ENCODE assay signal across 1 cellular context in the genomic region with DNA sequence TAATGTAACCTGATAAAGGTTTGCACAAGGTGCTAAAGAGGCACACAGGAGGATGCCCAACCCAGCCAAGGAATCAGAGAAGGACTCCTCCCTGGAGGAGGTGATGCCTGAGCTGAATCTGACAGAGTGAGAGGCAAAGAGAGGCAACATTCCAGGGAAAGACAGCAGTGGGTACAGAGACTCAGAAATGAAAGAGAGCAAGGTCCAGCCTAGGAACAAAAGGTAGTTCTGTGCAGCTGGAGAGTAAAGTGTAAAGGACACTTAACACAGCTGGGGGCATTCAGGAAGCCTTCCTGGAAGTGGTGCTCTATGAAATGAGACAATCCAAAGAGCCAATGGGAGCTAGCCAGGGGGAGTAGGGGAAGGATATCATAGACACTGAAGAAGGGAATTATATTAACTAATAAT.
A peak's percentile ranks its signal among the peaks of the same experiment; 100 is the strongest.
TF ChIP-seq lines count a peak whose summit lies in the region.

No MANE protein-coding gene starts in this region.

TF ChIP-seq in HepG2, 621 proteins besides CTCF, POLR2A, EP300 and RAD21 (continued from another document and continues in another):
- TF ChIP-seq ZSCAN9 (CRISPR knock-in tag; IDR thresholded peaks at IDR 0.05; ENCODE audit: borderline replicate concordance) (peak; percentile 78; the same call in 1 of the 2 replicates), SMARCE1 (IDR thresholded peaks at IDR 0.05; ENCODE audit: borderline replicate concordance) (no peak), ZNF766 (CRISPR knock-in tag; IDR thresholded peaks at IDR 0.05; ENCODE audit: borderline replicate concordance) (no peak), PAX8 (CRISPR knock-in tag; IDR thresholded peaks at IDR 0.05; ENCODE audit: borderline replicate concordance) (no peak), TARDBP (CRISPR knock-in tag; IDR thresholded peaks at IDR 0.05) (no peak), MAFF (IDR thresholded peaks at IDR 0.05; ENCODE audit: low read depth, low read length) (no peak), ZBTB38 (CRISPR knock-in tag; IDR thresholded peaks at IDR 0.05) (peak; percentile 26; the same call in 1 of the 2 replicates), ZNF143 (CRISPR knock-in tag; IDR thresholded peaks at IDR 0.05) (no peak), ZNF430 (CRISPR knock-in tag; IDR thresholded peaks at IDR 0.05) (no peak), NFKBIZ (CRISPR knock-in tag; IDR thresholded peaks at IDR 0.05) (0 out of 2 replicates have a peak, but pooled peaks have one; percentile 65), KDM5A (IDR thresholded peaks at IDR 0.05; ENCODE audit: borderline replicate concordance, low read length) (no peak), NCOA2 (CRISPR knock-in tag; IDR thresholded peaks at IDR 0.05) (peak; percentile 79), ZNF629 (CRISPR knock-in tag; conservative IDR thresholded peaks at IDR 0.05) (peak; percentile 77), ZNF747 (CRISPR knock-in tag; IDR thresholded peaks at IDR 0.05; ENCODE audit: borderline replicate concordance) (no peak), ZNF30 (CRISPR knock-in tag; IDR thresholded peaks at IDR 0.05) (no peak), ZSCAN31 (CRISPR knock-in tag; IDR thresholded peaks at IDR 0.05; ENCODE audit: low read depth) (no peak), RFX3 (CRISPR knock-in tag; IDR thresholded peaks at IDR 0.05) (no peak), RARA (CRISPR knock-in tag; IDR thresholded peaks at IDR 0.05) (peak; percentile 67), HNRNPH1 (optimal IDR thresholded peaks at IDR 0.05; ENCODE audit: low read depth, low read length) (no peak), RFX1 (IDR thresholded peaks at IDR 0.05) (no peak), REL (CRISPR knock-in tag; conservative IDR thresholded peaks at IDR 0.05) (no peak), FOXA1 (IDR thresholded peaks at IDR 0.05) (no peak), FOXA1 (CRISPR knock-in tag; IDR thresholded peaks at IDR 0.05) (peak; percentile 56), ZNF772 (CRISPR knock-in tag; IDR thresholded peaks at IDR 0.05) (peak; percentile 36; the same call in 1 of the 2 replicates), ZFP62 (CRISPR knock-in tag; IDR thresholded peaks at IDR 0.05) (no peak), GPN1 (CRISPR knock-in tag; IDR thresholded peaks at IDR 0.05; ENCODE audit: borderline replicate concordance) (no peak), KLF12 (CRISPR knock-in tag; IDR thresholded peaks at IDR 0.05; ENCODE audit: borderline replicate concordance) (no peak), ZEB1 (IDR thresholded peaks at IDR 0.05; ENCODE audit: insufficient replicate concordance, low read depth) (peak; percentile 77), HMGA1 (CRISPR knock-in tag; conservative IDR thresholded peaks at IDR 0.05) (no peak), TMF1 (CRISPR knock-in tag; IDR thresholded peaks at IDR 0.05; ENCODE audit: low read depth) (no peak), ZNF441 (CRISPR knock-in tag; IDR thresholded peaks at IDR 0.05; ENCODE audit: borderline replicate concordance) (0 out of 2 replicates have a peak, but pooled peaks have one; percentile 46), BHLHE40 (IDR thresholded peaks at IDR 0.05; ENCODE audit: low read length) (no peak), STAT5B (CRISPR knock-in tag; IDR thresholded peaks at IDR 0.05) (no peak), ZNF230 (CRISPR knock-in tag; IDR thresholded peaks at IDR 0.05) (no peak), RARG (CRISPR knock-in tag; IDR thresholded peaks at IDR 0.05; ENCODE audit: low read depth) (no peak), ZKSCAN8 (CRISPR knock-in tag; IDR thresholded peaks at IDR 0.05; ENCODE audit: borderline replicate concordance) (peak; percentile 61; the same call in 1 of the 2 replicates), KDM3A (CRISPR knock-in tag; IDR thresholded peaks at IDR 0.05; ENCODE audit: low read depth) (no peak), HOXA3 (CRISPR knock-in tag; IDR thresholded peaks at IDR 0.05) (peak; percentile 61), RFXAP (CRISPR knock-in tag; IDR thresholded peaks at IDR 0.05; ENCODE audit: borderline replicate concordance) (no peak), ZNF720 (CRISPR knock-in tag; IDR thresholded peaks at IDR 0.05) (no peak), CREM (IDR thresholded peaks at IDR 0.05) (peak; percentile 47; the same call in 1 of the 2 replicates), CREM (CRISPR knock-in tag; IDR thresholded peaks at IDR 0.05) (no peak), NONO (IDR thresholded peaks at IDR 0.05) (no peak), NONO (CRISPR knock-in tag; conservative IDR thresholded peaks at IDR 0.05) (0 out of 2 replicates have a peak, but pooled peaks have one; percentile 15), ZBTB7B (CRISPR knock-in tag; IDR thresholded peaks at IDR 0.05) (peak; percentile 53; the same call in 1 of the 2 replicates), ZNF549 (CRISPR knock-in tag; IDR thresholded peaks at IDR 0.05) (no peak), ZMYM4 (CRISPR knock-in tag; IDR thresholded peaks at IDR 0.05) (peak; percentile 33; the same call in 1 of the 2 replicates)
- TF ChIP-seq, protein P1, sequence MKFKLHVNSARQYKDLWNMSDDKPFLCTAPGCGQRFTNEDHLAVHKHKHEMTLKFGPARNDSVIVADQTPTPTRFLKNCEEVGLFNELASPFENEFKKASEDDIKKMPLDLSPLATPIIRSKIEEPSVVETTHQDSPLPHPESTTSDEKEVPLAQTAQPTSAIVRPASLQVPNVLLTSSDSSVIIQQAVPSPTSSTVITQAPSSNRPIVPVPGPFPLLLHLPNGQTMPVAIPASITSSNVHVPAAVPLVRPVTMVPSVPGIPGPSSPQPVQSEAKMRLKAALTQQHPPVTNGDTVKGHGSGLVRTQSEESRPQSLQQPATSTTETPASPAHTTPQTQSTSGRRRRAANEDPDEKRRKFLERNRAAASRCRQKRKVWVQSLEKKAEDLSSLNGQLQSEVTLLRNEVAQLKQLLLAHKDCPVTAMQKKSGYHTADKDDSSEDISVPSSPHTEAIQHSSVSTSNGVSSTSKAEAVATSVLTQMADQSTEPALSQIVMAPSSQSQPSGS (CRISPR knock-in tag; IDR thresholded peaks at IDR 0.05): no peak
- TF ChIP-seq, protein P2, sequence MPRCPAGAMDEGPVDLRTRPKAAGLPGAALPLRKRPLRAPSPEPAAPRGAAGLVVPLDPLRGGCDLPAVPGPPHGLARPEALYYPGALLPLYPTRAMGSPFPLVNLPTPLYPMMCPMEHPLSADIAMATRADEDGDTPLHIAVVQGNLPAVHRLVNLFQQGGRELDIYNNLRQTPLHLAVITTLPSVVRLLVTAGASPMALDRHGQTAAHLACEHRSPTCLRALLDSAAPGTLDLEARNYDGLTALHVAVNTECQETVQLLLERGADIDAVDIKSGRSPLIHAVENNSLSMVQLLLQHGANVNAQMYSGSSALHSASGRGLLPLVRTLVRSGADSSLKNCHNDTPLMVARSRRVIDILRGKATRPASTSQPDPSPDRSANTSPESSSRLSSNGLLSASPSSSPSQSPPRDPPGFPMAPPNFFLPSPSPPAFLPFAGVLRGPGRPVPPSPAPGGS (CRISPR knock-in tag; IDR thresholded peaks at IDR 0.05): no peak
- TF ChIP-seq, protein P3, sequence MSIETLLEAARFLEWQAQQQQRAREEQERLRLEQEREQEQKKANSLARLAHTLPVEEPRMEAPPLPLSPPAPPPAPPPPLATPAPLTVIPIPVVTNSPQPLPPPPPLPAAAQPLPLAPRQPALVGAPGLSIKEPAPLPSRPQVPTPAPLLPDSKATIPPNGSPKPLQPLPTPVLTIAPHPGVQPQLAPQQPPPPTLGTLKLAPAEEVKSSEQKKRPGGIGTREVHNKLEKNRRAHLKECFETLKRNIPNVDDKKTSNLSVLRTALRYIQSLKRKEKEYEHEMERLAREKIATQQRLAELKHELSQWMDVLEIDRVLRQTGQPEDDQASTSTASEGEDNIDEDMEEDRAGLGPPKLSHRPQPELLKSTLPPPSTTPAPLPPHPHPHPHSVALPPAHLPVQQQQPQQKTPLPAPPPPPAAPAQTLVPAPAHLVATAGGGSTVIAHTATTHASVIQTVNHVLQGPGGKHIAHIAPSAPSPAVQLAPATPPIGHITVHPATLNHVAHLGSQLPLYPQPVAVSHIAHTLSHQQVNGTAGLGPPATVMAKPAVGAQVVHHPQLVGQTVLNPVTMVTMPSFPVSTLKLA (IDR thresholded peaks at IDR 0.05): no peak
- TF ChIP-seq, protein P4, sequence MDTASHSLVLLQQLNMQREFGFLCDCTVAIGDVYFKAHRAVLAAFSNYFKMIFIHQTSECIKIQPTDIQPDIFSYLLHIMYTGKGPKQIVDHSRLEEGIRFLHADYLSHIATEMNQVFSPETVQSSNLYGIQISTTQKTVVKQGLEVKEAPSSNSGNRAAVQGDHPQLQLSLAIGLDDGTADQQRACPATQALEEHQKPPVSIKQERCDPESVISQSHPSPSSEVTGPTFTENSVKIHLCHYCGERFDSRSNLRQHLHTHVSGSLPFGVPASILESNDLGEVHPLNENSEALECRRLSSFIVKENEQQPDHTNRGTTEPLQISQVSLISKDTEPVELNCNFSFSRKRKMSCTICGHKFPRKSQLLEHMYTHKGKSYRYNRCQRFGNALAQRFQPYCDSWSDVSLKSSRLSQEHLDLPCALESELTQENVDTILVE (CRISPR knock-in tag; IDR thresholded peaks at IDR 0.05): no peak
- TF ChIP-seq, protein P5, sequence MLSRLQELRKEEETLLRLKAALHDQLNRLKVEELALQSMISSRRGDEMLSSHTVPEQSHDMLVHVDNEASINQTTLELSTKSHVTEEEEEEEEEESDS (CRISPR knock-in tag; IDR thresholded peaks at IDR 0.05; ENCODE audit: borderline replicate concordance): no peak
- TF ChIP-seq, protein P6, sequence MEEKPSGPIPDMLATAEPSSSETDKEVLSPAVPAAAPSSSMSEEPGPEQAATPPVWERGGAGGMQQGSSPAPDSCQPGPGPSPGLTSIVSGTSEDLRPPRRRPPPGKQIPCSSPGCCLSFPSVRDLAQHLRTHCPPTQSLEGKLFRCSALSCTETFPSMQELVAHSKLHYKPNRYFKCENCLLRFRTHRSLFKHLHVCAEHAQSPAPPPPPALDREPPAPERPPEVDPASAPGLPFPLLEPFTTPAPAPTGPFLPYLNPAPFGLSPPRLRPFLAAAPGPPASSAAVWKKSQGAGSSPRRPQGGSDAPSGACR (CRISPR knock-in tag; IDR thresholded peaks at IDR 0.05): no peak
- TF ChIP-seq, protein P7, sequence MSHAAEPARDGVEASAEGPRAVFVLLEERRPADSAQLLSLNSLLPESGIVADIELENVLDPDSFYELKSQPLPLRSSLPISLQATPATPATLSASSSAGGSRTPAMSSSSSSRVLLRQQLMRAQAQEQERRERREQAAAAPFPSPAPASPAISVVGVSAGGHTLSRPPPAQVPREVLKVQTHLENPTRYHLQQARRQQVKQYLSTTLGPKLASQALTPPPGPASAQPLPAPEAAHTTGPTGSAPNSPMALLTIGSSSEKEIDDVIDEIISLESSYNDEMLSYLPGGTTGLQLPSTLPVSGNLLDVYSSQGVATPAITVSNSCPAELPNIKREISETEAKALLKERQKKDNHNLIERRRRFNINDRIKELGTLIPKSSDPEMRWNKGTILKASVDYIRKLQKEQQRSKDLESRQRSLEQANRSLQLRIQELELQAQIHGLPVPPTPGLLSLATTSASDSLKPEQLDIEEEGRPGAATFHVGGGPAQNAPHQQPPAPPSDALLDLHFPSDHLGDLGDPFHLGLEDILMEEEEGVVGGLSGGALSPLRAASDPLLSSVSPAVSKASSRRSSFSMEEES (CRISPR knock-in tag; IDR thresholded peaks at IDR 0.05): 0 out of 2 replicates have a peak, but pooled peaks have one; percentile 41
- TF ChIP-seq, protein P8, sequence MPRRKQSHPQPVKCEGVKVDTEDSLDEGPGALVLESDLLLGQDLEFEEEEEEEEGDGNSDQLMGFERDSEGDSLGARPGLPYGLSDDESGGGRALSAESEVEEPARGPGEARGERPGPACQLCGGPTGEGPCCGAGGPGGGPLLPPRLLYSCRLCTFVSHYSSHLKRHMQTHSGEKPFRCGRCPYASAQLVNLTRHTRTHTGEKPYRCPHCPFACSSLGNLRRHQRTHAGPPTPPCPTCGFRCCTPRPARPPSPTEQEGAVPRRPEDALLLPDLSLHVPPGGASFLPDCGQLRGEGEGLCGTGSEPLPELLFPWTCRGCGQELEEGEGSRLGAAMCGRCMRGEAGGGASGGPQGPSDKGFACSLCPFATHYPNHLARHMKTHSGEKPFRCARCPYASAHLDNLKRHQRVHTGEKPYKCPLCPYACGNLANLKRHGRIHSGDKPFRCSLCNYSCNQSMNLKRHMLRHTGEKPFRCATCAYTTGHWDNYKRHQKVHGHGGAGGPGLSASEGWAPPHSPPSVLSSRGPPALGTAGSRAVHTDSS (CRISPR knock-in tag; conservative IDR thresholded peaks at IDR 0.05): no peak
- TF ChIP-seq, protein P9, sequence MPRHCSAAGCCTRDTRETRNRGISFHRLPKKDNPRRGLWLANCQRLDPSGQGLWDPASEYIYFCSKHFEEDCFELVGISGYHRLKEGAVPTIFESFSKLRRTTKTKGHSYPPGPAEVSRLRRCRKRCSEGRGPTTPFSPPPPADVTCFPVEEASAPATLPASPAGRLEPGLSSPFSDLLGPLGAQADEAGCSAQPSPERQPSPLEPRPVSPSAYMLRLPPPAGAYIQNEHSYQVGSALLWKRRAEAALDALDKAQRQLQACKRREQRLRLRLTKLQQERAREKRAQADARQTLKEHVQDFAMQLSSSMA (CRISPR knock-in tag; IDR thresholded peaks at IDR 0.05): no peak
- TF ChIP-seq, protein P10, sequence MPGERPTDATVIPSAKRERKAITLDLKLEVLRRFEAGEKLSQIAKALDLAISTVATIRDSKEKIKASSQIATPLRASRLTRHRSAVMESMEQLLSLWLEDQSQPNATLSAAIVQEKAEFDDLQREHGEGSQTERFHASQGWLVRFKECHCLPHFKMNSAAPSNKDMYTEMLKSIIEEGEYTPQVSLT (CRISPR knock-in tag; IDR thresholded peaks at IDR 0.05; ENCODE audit: borderline replicate concordance, low read depth): no peak
